Comparison of ENCODE assay signal across 19 cellular contexts in genomic region chr5:98779264-98779877, GRCh38. TPM values are rescaled to one million over a fixed set of nuclear protein-coding genes. Genes with fewer than 3 reads are reported as not detected.
DNase-seq lines count a peak whose midpoint lies in the region; ATAC-seq and TF ChIP-seq lines count a peak whose summit lies in the region.
"Had no signal": no experiment of that assay in that cellular context is flagged by ENCODE, and none has a peak within 500 bp of the region (broad histone marks: within the 10 kb centered on the region; RNA-seq: fewer than 3 reads in every experiment).

No MANE protein-coding gene starts in this region.

- no peak overlapping the region for H3K4me3 Mint-ChIP-seq in activated CD4-positive, alpha-beta memory T cell treated with anti-CD3 and anti-CD28 coated beads, Interleukin-2, amount 10 ng/mL, durations not matched to agents 7 days and 5 days
- H3K4me3 Mint-ChIP-seq: activated naive CD8-positive, alpha-beta T cell; activated T-cell treated with anti-CD3 and anti-CD28 coated beads, Interleukin-2, amount 50 U/mL, for 24 hours; CD4-positive, CD25-positive, alpha-beta regulatory T cell; central memory CD8-positive, alpha-beta T cell; endodermal cell; nephron had no signal

- H3K4me1 ChIP-seq in right atrium auricular region (peaks cover 0 to 33% of the 10 kb centered on the region in 2 donors), neuronal stem cell (ENCODE audit: control insufficient read depth in 2 of 2, insufficient read depth in 1 of 2, low read depth in 1 of 2, low read length in 2 of 2) (peaks cover 18 to 19% of the 10 kb centered on the region in 2 donors)

- H3K27me3 ChIP-seq in right atrium auricular region (no peaks in the 10 kb centered on the region), neuronal stem cell (ENCODE audit: control insufficient read depth in 3 of 3, insufficient read depth in 3 of 3, low read depth in 1 of 3, low read length in 3 of 3) (no peaks in the 10 kb centered on the region)
- H3K27me3 ChIP-seq: sigmoid colon had no signal

- DNase-seq in Right ventricle myocardium superior (no peak), right atrium auricular region (ENCODE audit: low spot score) (no peak), fibroblast of villous mesenchyme (ENCODE audit: low read depth) (peak; percentile 52), neuronal stem cell (ENCODE audit: low spot score) (no peak), GM10266 (ENCODE audit: extremely low spot score) (no peak)
- DNase-seq in activated CD4-positive, alpha-beta memory T cell treated with anti-CD3 and anti-CD28 coated beads, Interleukin-2, amount 10 ng/mL, durations not matched to agents 7 days and 5 days, result no peak
- DNase-seq: activated T-cell treated with anti-CD3 and anti-CD28 coated beads, Interleukin-2, amount 50 U/mL, for 24 hours; CD4-positive, CD25-positive, alpha-beta regulatory T cell; endodermal cell; NCI-H1105; NCI-H69; sigmoid colon; stimulated activated CD4-positive, alpha-beta T cell treated with anti-CD3 and anti-CD28 coated beads, Interleukin-4, amount 100 ng/mL, for 4 hours had no signal

- POLR2A ChIA-PET in activated CD4-positive, alpha-beta memory T cell treated with anti-CD3 and anti-CD28 coated beads, Interleukin-2, amount 10 ng/mL, durations not matched to agents 7 days and 5 days (lab: Charles Lee), result no interaction called here

- no peak overlapping the region for H3K9ac ChIP-seq in neuronal stem cell (ENCODE audit: low read depth, low read length, poor library complexity)
- H3K9ac ChIP-seq: KMS-11 had no signal

- no peaks in the 10 kb centered on the region for H3K79me1 ChIP-seq in neuronal stem cell (ENCODE audit: low read depth, low read length)

- H3K4me3 ChIP-seq in right atrium auricular region (no peak overlapping the region), fibroblast of villous mesenchyme (ENCODE audit: low read depth, low read length) (no peak overlapping the region), neuronal stem cell (ENCODE audit: low read length in 2 of 2) (no peak overlapping the region)
- H3K4me3 ChIP-seq: sigmoid colon had no signal

- no peak overlapping the region for H2BK12ac ChIP-seq in neuronal stem cell (ENCODE audit: low read length)

- no peak overlapping the region for H3K4me2 ChIP-seq in neuronal stem cell (ENCODE audit: insufficient read depth, low read length, poor library complexity, severe bottlenecking)
- H3K4me2 ChIP-seq: KMS-11 had no signal

- no peak overlapping the region for H2BK5ac ChIP-seq in neuronal stem cell (ENCODE audit: low read length)

- no peak overlapping the region for H2BK120ac ChIP-seq in neuronal stem cell (ENCODE audit: low read depth, low read length)

- no peak overlapping the region for H2AFZ ChIP-seq in neuronal stem cell (ENCODE audit: low read length)

- H2AK5ac ChIP-seq in neuronal stem cell (ENCODE audit: low read depth, low read length), result no peak overlapping the region

- no peaks in the 10 kb centered on the region for H3K36me3 Mint-ChIP-seq in activated CD4-positive, alpha-beta memory T cell treated with anti-CD3 and anti-CD28 coated beads, Interleukin-2, amount 10 ng/mL, durations not matched to agents 7 days and 5 days (ENCODE audit: low read depth)

- TF ChIP-seq CTCF in right atrium auricular region (IDR thresholded peaks at IDR 0.05) (no peak), fibroblast of villous mesenchyme (IDR thresholded peaks at IDR 0.05; ENCODE audit: insufficient read depth, low read depth, low read length) (no peak), GM10266 (IDR thresholded peaks at IDR 0.05; ENCODE audit: control insufficient read depth, insufficient read depth, low read depth, missing control alignments) (no peak)

- H3K18ac ChIP-seq in neuronal stem cell (ENCODE audit: low read length), result peak overlapping the region; percentile 18

- no peak overlapping the region for H2BK15ac ChIP-seq in neuronal stem cell (ENCODE audit: low read length)

- no peak overlapping the region for H3K14ac ChIP-seq in neuronal stem cell (ENCODE audit: low read length)

- H3K4ac ChIP-seq in neuronal stem cell (ENCODE audit: low read length), result no peak overlapping the region

- H3K9me3 ChIP-seq in right atrium auricular region, result no peaks in the 10 kb centered on the region
- H3K9me3 ChIP-seq in neuronal stem cell (replicated peaks in 1 of 2; ENCODE audit: control insufficient read depth in 2 of 2, insufficient read depth in 1 of 2, low read depth in 1 of 2, low read length in 2 of 2), result peaks cover 0 to 8% of the 10 kb centered on the region in 2 donors
- H3K9me3 ChIP-seq: sigmoid colon had no signal

- no CpG with 5 or more reads among the region's 11 CpGs for WGBS in neuronal stem cell (ENCODE audit: extremely low coverage in 2 of 2, insufficient read length in 2 of 2, insufficient replicate concordance in 1 of 2), 2 donors

- H4K8ac ChIP-seq in neuronal stem cell (ENCODE audit: low read depth, low read length), result no peak overlapping the region

- H3K27ac ChIP-seq in right atrium auricular region (no peak overlapping the region), neuronal stem cell (replicated peaks; ENCODE audit: low read length) (no peak overlapping the region)
- H3K27ac ChIP-seq: KMS-11 had no signal

- H3K27ac Mint-ChIP-seq in activated CD4-positive, alpha-beta memory T cell treated with anti-CD3 and anti-CD28 coated beads, Interleukin-2, amount 10 ng/mL, durations not matched to agents 7 days and 5 days, result no peak overlapping the region
- H3K27ac Mint-ChIP-seq: activated naive CD8-positive, alpha-beta T cell; activated T-cell treated with anti-CD3 and anti-CD28 coated beads, Interleukin-2, amount 50 U/mL, for 24 hours; CD4-positive, CD25-positive, alpha-beta regulatory T cell; endodermal cell; nephron had no signal

- ATAC-seq in Right ventricle myocardium superior (ENCODE audit: poor library complexity) (peak; percentile 63), HG03565 (IDR thresholded peaks at IDR 0.05; ENCODE audit: unreplicated experiment) (no peak), GM18858 (IDR thresholded peaks at IDR 0.05; ENCODE audit: unreplicated experiment) (no peak)

- H3K23ac ChIP-seq in neuronal stem cell (ENCODE audit: low read depth, low read length, poor library complexity), result no peak overlapping the region

- H4K91ac ChIP-seq in neuronal stem cell (ENCODE audit: low read depth, low read length, poor library complexity), result no peak overlapping the region

- CTCF ChIA-PET in activated CD4-positive, alpha-beta memory T cell treated with anti-CD3 and anti-CD28 coated beads, Interleukin-2, amount 10 ng/mL, durations not matched to agents 7 days and 5 days (lab: Charles Lee), result interaction anchor here (1.2 to 4.0 kb wide), 2 partner anchors 9 to 11 kb away, joined by 3 to 32 read pairs; no protein-coding TSS in a partner anchor

- H3K36me3 ChIP-seq in right atrium auricular region (peaks cover 6% of the 10 kb centered on the region), neuronal stem cell (replicated peaks in 1 of 2; ENCODE audit: control insufficient read depth in 2 of 2, insufficient read depth in 2 of 2, low read length in 2 of 2) (peaks cover 24 to 99% of the 10 kb centered on the region in 2 donors)

- H3K4me1 Mint-ChIP-seq in activated CD4-positive, alpha-beta memory T cell treated with anti-CD3 and anti-CD28 coated beads, Interleukin-2, amount 10 ng/mL, durations not matched to agents 7 days and 5 days, result peaks cover 11% of the 10 kb centered on the region

- H3K27me3 Mint-ChIP-seq in activated CD4-positive, alpha-beta memory T cell treated with anti-CD3 and anti-CD28 coated beads, Interleukin-2, amount 10 ng/mL, durations not matched to agents 7 days and 5 days, result peaks cover 21% of the 10 kb centered on the region
- H3K27me3 Mint-ChIP-seq: activated naive CD8-positive, alpha-beta T cell had no signal

- H3K9me3 Mint-ChIP-seq in activated CD4-positive, alpha-beta memory T cell treated with anti-CD3 and anti-CD28 coated beads, Interleukin-2, amount 10 ng/mL, durations not matched to agents 7 days and 5 days, result no peaks in the 10 kb centered on the region
- H3K9me3 Mint-ChIP-seq: activated T-cell treated with anti-CD3 and anti-CD28 coated beads, Interleukin-2, amount 50 U/mL, for 24 hours; CD4-positive, CD25-positive, alpha-beta regulatory T cell; central memory CD8-positive, alpha-beta T cell; endodermal cell; nephron had no signal

- intact Hi-C loops in Right ventricle myocardium superior (cut with DNase I), result no loop called here

RNA-seq across cellular contexts. Expression of gene RGMB, which starts 5.9 kb away (rescaled TPM):
- 11.3 TPM for total RNA-seq in Right ventricle myocardium superior
- 10 to 100 TPM; 18.2 to 25.4 TPM for total RNA-seq in right atrium auricular region
- 94.1 and 101 TPM in 2 replicates for total RNA-seq in fibroblast of villous mesenchyme
- 23.7 TPM for polyA plus RNA-seq in neuronal stem cell (2013, experiment 1 of 2)
- polyA plus RNA-seq in neuronal stem cell (2013, experiment 2 of 2), result 23.3 TPM
- under 1 TPM; 0.60 to 0.65 TPM for total RNA-seq in activated CD4-positive, alpha-beta memory T cell treated with anti-CD3 and anti-CD28 coated beads, Interleukin-2, amount 10 ng/mL, durations not matched to agents 7 days and 5 days
